8 cellular contexts compared by ENCODE assay signal in genomic region chr13:44575741-44576395, GRCh38. TPM values are rescaled to one million over a fixed set of nuclear protein-coding genes. Genes with fewer than 3 reads are reported as not detected.
DNase-seq lines count a peak whose midpoint lies in the region; ATAC-seq, FAIRE-seq and TF ChIP-seq lines count a peak whose summit lies in the region.

TSC22D1 (minus strand) TSS chr13:44576330; CDS start chr13:44576074, 256 bp downstream.

- TF ChIP-seq CTCF in K562 (IDR thresholded peaks at IDR 0.05 in 2 of 3, conservative IDR thresholded peaks at IDR 0.05 in 1 of 3; ENCODE audit: insufficient read depth in 2 of 3, low read depth in 1 of 3, low read length in 3 of 3): no peak
- no peak for TF ChIP-seq CTCF in vagina (IDR thresholded peaks at IDR 0.05)

- BruUV-seq in K562 (replicated peaks; lab: Mats Ljungman, UMichigan): no TSS peak

- H3K4me3 ChIP-seq in HUES64 (ENCODE audit: low read length): peak within 1 kb of the TSS; percentile 93
- peak within 1 kb of the TSS; percentile 70 for H3K4me3 ChIP-seq in K562
- H3K4me3 ChIP-seq in vagina: peak within 1 kb of the TSS; percentile 90

- H3K9me3 ChIP-seq in HUES64 (ENCODE audit: insufficient read depth, low read depth, low read length): no peaks in the 10 kb centered on the region
- no peaks in the 10 kb centered on the region for H3K9me3 ChIP-seq in K562 (replicated peaks; ENCODE audit: control insufficient read depth, insufficient read depth, low read depth, low read length)
- no peaks in the 10 kb centered on the region for H3K9me3 ChIP-seq in vagina

- peak within 1 kb of the TSS; percentile 97 for H3K27ac ChIP-seq in HUES64 (ENCODE audit: low read depth, low read length)
- H3K27ac ChIP-seq in K562 (ENCODE audit: extremely low read depth, low read depth, low read length): peak within 1 kb of the TSS; percentile 83; the same call in 2 of the 3 replicates
- peak within 1 kb of the TSS; percentile 98 for H3K27ac ChIP-seq in vagina

- H3K79me2 ChIP-seq in K562 (ENCODE audit: control insufficient read depth, insufficient read depth, low read length): no peaks in the 10 kb centered on the region

- peaks cover 20% of the 10 kb centered on the region for H3K36me3 ChIP-seq in HUES64 (ENCODE audit: insufficient read depth, low read length)
- H3K36me3 ChIP-seq in K562 (ENCODE audit: control insufficient read depth, insufficient read depth, low read length): no peaks in the 10 kb centered on the region
- H3K36me3 ChIP-seq in vagina: no peaks in the 10 kb centered on the region

- peak within 1 kb of the TSS; percentile 89 for H2AFZ ChIP-seq in K562 (ENCODE audit: low read depth, low read length)

- H3K4me2 ChIP-seq in K562 (ENCODE audit: insufficient read depth, low read length): peak within 1 kb of the TSS; percentile 72

- ATAC-seq in K562 (no peak), HG02852 (IDR thresholded peaks at IDR 0.05; ENCODE audit: unreplicated experiment) (no peak)

- POLR2A ChIA-PET in K562 (lab: Yijun Ruan, JAX): no interaction called here

- intact Hi-C loops in K562 (cut with micrococcal nuclease) (no loop called here), vagina (cut with DNase I) (loop anchor here (5.0 kb wide), 1 partner anchor 326 kb away; no protein-coding TSS in a partner anchor)

- peak within 1 kb of the TSS; percentile 90 for H3K9ac ChIP-seq in HUES64 (ENCODE audit: low read depth, low read length)
- H3K9ac ChIP-seq in K562 (ENCODE audit: insufficient read depth in 1 of 2, low read depth in 2 of 2, low read length in 2 of 2): peak within 1 kb of the TSS; percentile 56 to 92; a peak in 3 of 4 replicates

- H4K20me1 ChIP-seq in K562 (replicated peaks; ENCODE audit: control insufficient read depth, insufficient read depth, low read length): no peaks in the 10 kb centered on the region

- TF ChIP-seq POLR2A in K562 (conservative IDR thresholded peaks at IDR 0.05) (no peak), vagina (IDR thresholded peaks at IDR 0.05) (no peak)

- H3K4me1 ChIP-seq in HUES64 (ENCODE audit: insufficient read depth, low read length): peaks cover 63% of the 10 kb centered on the region
- H3K4me1 ChIP-seq in K562 (replicated peaks in 1 of 2; ENCODE audit: control insufficient read depth in 2 of 2, insufficient read depth in 2 of 2, low read length in 2 of 2): peaks cover 0 to 25% of the 10 kb centered on the region in 2 experiments; a peak in 4 of 5 replicates
- peaks cover 54% of the 10 kb centered on the region for H3K4me1 ChIP-seq in vagina

- 2% methylated on average over 48 of the region's 53 CpGs for WGBS in HUES64
- WGBS in K562 (ENCODE audit: insufficient coverage, low coverage, missing lambda C conversion rate): 100% methylated on average over 1 of the region's 53 CpGs

- no peaks in the 10 kb centered on the region for H3K9me1 ChIP-seq in K562 (ENCODE audit: control insufficient read depth, insufficient read depth, low read length)

- TF ChIP-seq RAD21 in K562 (CRISPR knock-in tag; conservative IDR thresholded peaks at IDR 0.05 in 1 of 2, IDR thresholded peaks at IDR 0.05 in 1 of 2): no peak

- no peak for TF ChIP-seq EP300 in K562 (IDR thresholded peaks at IDR 0.05; ENCODE audit: low read length)

- in situ Hi-C loops in K562 (cut with MboI): no loop called here

- FAIRE-seq in K562 (lab: Jason Lieb, UNC): no peak

- no peaks in the 10 kb centered on the region for H3K27me3 ChIP-seq in HUES64 (ENCODE audit: insufficient read depth, low read length)
- H3K27me3 ChIP-seq in K562 (ENCODE audit: control insufficient read depth in 2 of 2, insufficient read depth in 2 of 2, low read length in 2 of 2): no peaks in the 10 kb centered on the region
- H3K27me3 ChIP-seq in vagina: no peaks in the 10 kb centered on the region

- CTCF ChIA-PET in K562 (lab: Yijun Ruan, JAX; ENCODE audit: low intra/inter-chr PET ratio): no interaction called here

- peak; percentile 34 for DNase-seq in COR-L47 (lab: John Stamatoyannopoulos, UW)
- peak; percentile 59 for DNase-seq in T-helper 9 cell
- DNase-seq in K562 (ENCODE audit: extremely low read depth in 1 of 4, low spot score in 3 of 4): no peak
- DNase-seq in hippocampal formation (lab: John Stamatoyannopoulos, UW): peak; percentile 42 to 68
- peak; percentile 14 for DNase-seq in renal cortical epithelial cell (ENCODE audit: low read depth)
- no peak for DNase-seq in vagina (ENCODE audit: extremely low spot score in 2 of 2)

TF ChIP-seq in K562, 482 proteins besides CTCF, POLR2A, EP300 and RAD21:
- no peak for TF ChIP-seq ZKSCAN1 (IDR thresholded peaks at IDR 0.05; ENCODE audit: low read depth, low read length)
- TF ChIP-seq YY1 (IDR thresholded peaks at IDR 0.05; ENCODE audit: borderline replicate concordance in 1 of 3, control insufficient read depth in 1 of 3, extremely low read depth in 1 of 3, insufficient read depth in 3 of 3, insufficient read length in 1 of 3, insufficient replicate concordance in 2 of 3, low read depth in 1 of 3, low read length in 2 of 3): peak in 1 of 3 experiments; percentile 26
- no peak for TF ChIP-seq BRF2 (IDR thresholded peaks at IDR 0.05; ENCODE audit: borderline replicate concordance, insufficient read depth, insufficient read length)
- TF ChIP-seq ZBTB33 (CRISPR knock-in tag; IDR thresholded peaks at IDR 0.05): peak; percentile 31; the same call in 1 of the 2 replicates

RNA-seq across cellular contexts. Expression of gene TSC22D1, which starts in this region (rescaled TPM):
- polyA plus RNA-seq in HUES64 (2013, experiment 1 of 2): 60.7 TPM
- 71.4 TPM for polyA plus RNA-seq in HUES64 (2013, experiment 2 of 2)
- total RNA-seq in K562 (2011; cell fraction: chromatin; rRNA removed; ENCODE audit: low replicate concordance): 20.2 and 29.3 TPM in 2 replicates
- total RNA-seq in K562 (2011; cell fraction: nucleolus; rRNA removed): 19.9 and 21.0 TPM in 2 replicates
- total RNA-seq in K562 (2011; cell fraction: nucleoplasm; rRNA removed): 24.5 and 25.0 TPM in 2 replicates
- total RNA-seq in K562 (2014; rRNA removed) (4.8 and 6.7 TPM in 2 replicates), K562 (2014; rRNA removed; fragmentation: Illumina TruSeq; extraction: Trizol) (8.4 TPM in 2 replicates), K562 (2015; rRNA removed; fragmentation: Illumina TruSeq; extraction: Trizol) (8.2 and 8.4 TPM in 2 replicates), K562 (2021) (8.5 and 9.6 TPM in 2 replicates), renal cortical epithelial cell (76.4 and 259 TPM in 2 replicates), vagina (117 TPM)
- polyA plus RNA-seq in K562 (2011; rRNA removed) (14.0 and 19.8 TPM in 2 replicates), K562 (2014; fragmentation: Illumina TruSeq; extraction: Trizol) (8.4 and 8.8 TPM in 2 replicates), K562 (2014; fragmentation: Nextera tagmentation; extraction: Ambion mirVana) (1 to 10 TPM; 2.6 to 3.0 TPM), K562 (2014; rRNA removed) (7.4 and 10.4 TPM in 2 replicates)
- 8.5 and 12.1 TPM in 2 replicates for polyA plus RNA-seq in K562 (2011; cell fraction: cytosol; rRNA removed)
- 10.5 and 15.4 TPM in 2 replicates for polyA plus RNA-seq in K562 (2011; cell fraction: nucleus; rRNA removed)
- 9.9 and 10.3 TPM in 2 replicates for polyA plus RNA-seq in K562 (2012)
- 15.7 and 18.3 TPM in 2 replicates for polyA minus RNA-seq in K562 (2011; rRNA and poly(A)+ RNA removed)
- 7.5 and 9.9 TPM in 2 replicates for polyA minus RNA-seq in K562 (2011; cell fraction: cytosol; rRNA and poly(A)+ RNA removed)
- 17.1 and 29.2 TPM in 2 replicates for polyA minus RNA-seq in K562 (2011; cell fraction: nucleus; rRNA and poly(A)+ RNA removed)

Comparison
In these comparisons a context has a peak if more than half of its experiments do, and no peak if none do; other contexts are left out.
1. DNase-seq: peak in COR-L47 (single experiment), T-helper 9 cell (single experiment), hippocampal formation (2 of 2) and renal cortical epithelial cell (single experiment); none in K562 (0 of 4) and vagina (0 of 2).
2. Peak in every context shown above with its lines, with median percentiles within 50 percentile points of each other: H3K27ac ChIP-seq and H3K4me3 ChIP-seq.